ENCODE assay signal across 35 cellular contexts in the genomic region with DNA sequence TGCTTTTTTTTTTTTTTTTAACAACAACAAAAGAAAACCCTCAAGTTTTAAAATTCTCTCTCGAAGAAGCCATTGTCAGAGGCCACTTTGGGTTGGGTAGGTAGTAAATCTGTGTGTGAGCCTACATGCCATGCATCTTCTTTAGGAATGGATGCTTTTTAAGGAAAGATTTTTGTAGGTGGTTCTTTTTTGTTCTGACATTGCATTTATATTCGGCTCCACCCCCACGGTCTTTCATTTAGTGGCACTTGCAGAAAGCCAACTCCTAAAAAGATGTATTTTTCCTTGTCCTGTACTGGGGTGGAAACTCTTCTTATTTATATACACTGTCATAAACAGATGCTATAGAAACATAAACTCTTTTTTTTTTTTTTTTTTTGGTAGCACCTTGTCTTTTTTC.
"Had no signal": no experiment of that assay in that cellular context is flagged by ENCODE, and none has a peak within 500 bp of the region (broad histone marks: within the 10 kb centered on the region; RNA-seq: fewer than 3 reads in every experiment).

No MANE protein-coding gene starts in this region.

- H3K36me3 ChIP-seq: MG63 had no signal

- DNase-seq: Karpas-422, Kasumi-1, MG63, MM.1S, MV-4-11, NCI-H1048, NCI-H1092, NCI-H1092 treated with DMSO at 0.1 percent for 48 hours, NCI-H1105, NCI-H1105 treated with DMSO at 0.1 percent for 48 hours, NCI-H1417, NCI-H1417 treated with DMSO at 0.1 percent for 48 hours, NCI-H1436, NCI-H1436 treated with DMSO at 0.1 percent for 48 hours, NCI-H146, NCI-H1694, NCI-H1694 treated with DMSO at 0.1 percent for 48 hours, NCI-H187, NCI-H187 treated with DMSO at 0.1 percent for 48 hours, NCI-H1930, NCI-H2029, NCI-H2029 treated with DMSO at 0.1 percent for 48 hours, NCI-H2081, NCI-H2081 treated with DMSO at 0.1 percent for 48 hours, NCI-H2107, NCI-H2171, NCI-H2171 treated with DMSO at 0.1 percent for 48 hours, NCI-H2227 treated with DMSO at 0.1 percent for 48 hours, NCI-H226, NCI-H345, NCI-H446, NCI-H446 treated with DMSO at 0.1 percent for 48 hours, NCI-H510A, NCI-H510A treated with DMSO at 0.1 percent for 48 hours had no signal

- H3K27me3 ChIP-seq: MG63 had no signal

- H3K4me3 ChIP-seq: MG63 had no signal

- H3K27ac ChIP-seq: KMS-11 had no signal

- H3K9me3 ChIP-seq: MG63 had no signal
